ENCODE assay signal across 1 cellular context in genomic region chr6:11179978-11180303, GRCh38.
TF ChIP-seq lines count a peak whose summit lies in the region.

No MANE protein-coding gene starts in this region.

TF ChIP-seq in HepG2, 621 proteins besides CTCF, POLR2A, EP300 and RAD21 (continued from another document):
- no peak for TF ChIP-seq PLSCR1 (CRISPR knock-in tag; IDR thresholded peaks at IDR 0.05; ENCODE audit: borderline replicate concordance)
- no peak for TF ChIP-seq KLF6 (CRISPR knock-in tag; IDR thresholded peaks at IDR 0.05)
- TF ChIP-seq ZMAT3 (CRISPR knock-in tag; conservative IDR thresholded peaks at IDR 0.05), result no peak
- no peak for TF ChIP-seq ZNF768 (CRISPR knock-in tag; IDR thresholded peaks at IDR 0.05)
- no peak for TF ChIP-seq ZNF432 (CRISPR knock-in tag; IDR thresholded peaks at IDR 0.05; ENCODE audit: borderline replicate concordance)
- TF ChIP-seq IKZF1 (IDR thresholded peaks at IDR 0.05), result no peak
- no peak for TF ChIP-seq E2F1 (CRISPR knock-in tag; IDR thresholded peaks at IDR 0.05)
